ENCODE assay signal across 25 cellular contexts in the genomic region with DNA sequence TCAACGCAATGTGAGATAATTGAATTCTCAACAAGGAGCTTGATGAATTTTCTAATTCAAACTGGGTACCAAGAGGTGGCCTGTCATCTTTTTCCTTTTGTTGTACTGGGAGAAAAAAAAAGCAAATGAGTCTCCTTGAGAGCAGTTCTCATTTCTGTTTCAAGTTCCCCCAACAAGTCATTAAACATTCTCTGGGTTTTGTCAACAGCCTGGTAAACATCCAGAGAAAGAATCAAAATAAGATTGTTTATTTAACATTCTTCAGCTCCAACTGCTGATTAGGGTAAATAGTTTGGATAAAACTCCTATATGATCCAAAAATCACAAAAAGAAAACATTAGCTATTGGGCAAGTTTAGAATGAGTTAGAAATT.
"Had no signal": no experiment of that assay in that cellular context is flagged by ENCODE, and none has a peak within 500 bp of the region (broad histone marks: within the 10 kb centered on the region; RNA-seq: fewer than 3 reads in every experiment).

No MANE protein-coding gene starts in this region.

- H3K4me1 Mint-ChIP-seq: activated CD4-positive, alpha-beta T cell treated with anti-CD3 and anti-CD28 coated beads, Interleukin-2, amount 10 ng/mL, durations not matched to agents 24 days and 14 days; central memory CD8-positive, alpha-beta T cell; naive thymus-derived CD8-positive, alpha-beta T cell; neural crest cell had no signal

- H3K4me3 ChIP-seq: psoas muscle, vagina had no signal

- H3K4me1 ChIP-seq: parathyroid adenoma, psoas muscle, vagina had no signal

- H3K9me3 Mint-ChIP-seq: neural crest cell had no signal

- H3K36me3 ChIP-seq: vagina had no signal

- H3K36me3 Mint-ChIP-seq: activated CD4-positive, alpha-beta memory T cell treated with anti-CD3 and anti-CD28 coated beads for 36 hours; naive thymus-derived CD8-positive, alpha-beta T cell had no signal

- ATAC-seq: naive thymus-derived CD8-positive, alpha-beta T cell; psoas muscle had no signal

- H3K27ac ChIP-seq: parathyroid adenoma, psoas muscle, vagina had no signal

- H3K9me3 ChIP-seq: psoas muscle, vagina had no signal

- H3K27me3 ChIP-seq: vagina had no signal

- H3K4me3 Mint-ChIP-seq: activated CD4-positive, alpha-beta memory T cell treated with anti-CD3 and anti-CD28 coated beads for 36 hours; activated CD4-positive, alpha-beta T cell treated with anti-CD3 and anti-CD28 coated beads, Interleukin-2, amount 10 ng/mL, durations not matched to agents 24 days and 14 days; activated T-helper 1 cell treated with anti-CD3 and anti-CD28 coated beads, Interleukin-12 subunit alpha, Interleukin-12 subunit beta, Interleukin-2, Interleukin-4 antibody, amounts not matched to agents 30 ng/mL and 10 ng/mL and 1 ng/mL, durations not matched to agents 14 hours and 24 hours and 36 hours; central memory CD8-positive, alpha-beta T cell; naive thymus-derived CD8-positive, alpha-beta T cell; neural crest cell had no signal

- H3K27me3 Mint-ChIP-seq: activated CD4-positive, alpha-beta memory T cell treated with anti-CD3 and anti-CD28 coated beads for 36 hours; activated CD4-positive, alpha-beta T cell treated with anti-CD3 and anti-CD28 coated beads, Interleukin-2, amount 10 ng/mL, durations not matched to agents 24 days and 14 days; central memory CD8-positive, alpha-beta T cell; naive thymus-derived CD8-positive, alpha-beta T cell had no signal

- DNase-seq: activated CD4-positive, alpha-beta memory T cell treated with anti-CD3 and anti-CD28 coated beads for 36 hours; activated CD4-positive, alpha-beta T cell treated with anti-CD3 and anti-CD28 coated beads, Interleukin-2, amount 10 ng/mL, durations not matched to agents 24 days and 14 days; activated CD4-positive, CD25-positive, alpha-beta regulatory T cell treated with anti-CD3 and anti-CD28 coated beads, Interleukin-2, amount 50 U/mL, for 72 hours; activated CD8-positive, alpha-beta memory T cell treated with anti-CD3 and anti-CD28 coated beads, Interleukin-2, amount 50 U/mL, for 4 hours; activated gamma-delta T cell; activated naive CD4-positive, alpha-beta T cell treated with anti-CD3 and anti-CD28 coated beads, Interleukin-2, amount 50 U/mL, for 16 hours; activated T-cell treated with anti-CD3 and anti-CD28 coated beads, Interleukin-2, amount 50 U/mL, for 1 hour; dermis blood vessel endothelial cell; effector CD4-positive, alpha-beta T cell; erythroblast; glutamatergic neuron; hippocampal formation; left cardiac atrium; naive thymus-derived CD8-positive, alpha-beta T cell; occipital lobe; psoas muscle; stimulated activated CD4-positive, alpha-beta T cell treated with anti-CD3 and anti-CD28 coated beads, Interleukin-2, amount 100 ng/mL, for 48 hours; stimulated activated naive CD4-positive, alpha-beta T cell treated with Interleukin-2 at 50 U/mL for 16 hours; T-helper 2 cell; trophoblast cell had no signal

- H3K9ac ChIP-seq: parathyroid adenoma had no signal

- H3K27ac Mint-ChIP-seq: activated CD4-positive, alpha-beta memory T cell treated with anti-CD3 and anti-CD28 coated beads for 36 hours; activated CD4-positive, alpha-beta T cell treated with anti-CD3 and anti-CD28 coated beads, Interleukin-2, amount 10 ng/mL, durations not matched to agents 24 days and 14 days; activated T-helper 1 cell treated with anti-CD3 and anti-CD28 coated beads, Interleukin-12 subunit alpha, Interleukin-12 subunit beta, Interleukin-2, Interleukin-4 antibody, amounts not matched to agents 30 ng/mL and 10 ng/mL and 1 ng/mL, durations not matched to agents 14 hours and 24 hours and 36 hours; naive thymus-derived CD8-positive, alpha-beta T cell had no signal

- H2AFZ ChIP-seq: parathyroid adenoma had no signal
